Comparison of ENCODE assay signal across 9 cellular contexts in the genomic region with DNA sequence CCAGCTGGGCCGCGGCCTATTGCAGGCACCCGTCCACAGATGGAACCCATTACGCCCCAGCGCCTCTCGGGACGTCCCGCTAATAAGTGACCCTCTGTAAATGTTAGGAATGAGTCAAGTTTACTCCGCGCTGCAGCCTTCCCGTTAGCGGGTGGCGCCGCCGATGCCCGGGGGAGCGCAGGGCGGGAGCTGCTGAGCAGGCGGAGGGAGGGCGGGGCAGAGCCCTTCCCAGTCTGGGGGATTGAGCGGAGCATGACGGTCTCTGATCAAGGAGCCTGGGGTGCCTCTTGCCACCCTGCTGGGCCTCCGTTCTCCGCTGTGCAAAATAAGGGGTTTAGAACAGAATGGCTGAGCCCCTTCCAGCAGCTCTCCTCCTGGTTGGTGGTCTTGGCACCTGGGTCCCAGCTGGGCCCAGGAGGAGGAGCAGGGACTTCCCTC. TPM values are rescaled to one million over a fixed set of nuclear protein-coding genes. Genes with fewer than 3 reads are reported as not detected.
DNase-seq lines count a peak whose midpoint lies in the region; ATAC-seq lines count a peak whose summit lies in the region.
"Had no signal": no experiment of that assay in that cellular context is flagged by ENCODE, and none has a peak within 500 bp of the region (broad histone marks: within the 10 kb centered on the region; RNA-seq: fewer than 3 reads in every experiment).

No MANE protein-coding gene starts in this region.

- H3K27ac Mint-ChIP-seq in CD4-positive, alpha-beta memory T cell = no peak overlapping the region
- H3K27ac Mint-ChIP-seq in activated CD4-positive, alpha-beta memory T cell treated with anti-CD3 and anti-CD28 coated beads, Interleukin-2, amount 10 ng/mL, durations not matched to agents 7 days and 5 days = no peak overlapping the region

- intact Hi-C loops in left cardiac atrium (cut with DNase I) = loop anchor here in 1 of 2 donors (10.0 kb wide), 1 partner anchor 78 kb away; the partner anchor contains the start of gene SNED1
- intact Hi-C loops in CD4-positive, alpha-beta memory T cell (cut with micrococcal nuclease) = no loop called here

- no peaks in the 10 kb centered on the region for H3K27me3 ChIP-seq in GM23248 (replicated peaks; ENCODE audit: insufficient read depth)
- H3K27me3 ChIP-seq in CD4-positive, alpha-beta memory T cell (ENCODE audit: insufficient read depth, low read length) = no peaks in the 10 kb centered on the region

- H3K9me3 Mint-ChIP-seq in CD4-positive, alpha-beta memory T cell = no peaks in the 10 kb centered on the region
- no peaks in the 10 kb centered on the region for H3K9me3 Mint-ChIP-seq in activated CD4-positive, alpha-beta memory T cell treated with anti-CD3 and anti-CD28 coated beads, Interleukin-2, amount 10 ng/mL, durations not matched to agents 7 days and 5 days

- H3K27ac ChIP-seq in GM23248 (peak overlapping the region; percentile 52), SK-N-MC (peak overlapping the region; percentile 91), skin epidermis (peak overlapping the region in 17 of 21 experiments; percentile 26 to 85 (median 60))
- H3K27ac ChIP-seq in CD4-positive, alpha-beta memory T cell (ENCODE audit: low read depth, low read length) = no peak overlapping the region

- H3K4me1 Mint-ChIP-seq in CD4-positive, alpha-beta memory T cell = no peaks in the 10 kb centered on the region
- H3K4me1 Mint-ChIP-seq in activated CD4-positive, alpha-beta memory T cell treated with anti-CD3 and anti-CD28 coated beads, Interleukin-2, amount 10 ng/mL, durations not matched to agents 7 days and 5 days = no peaks in the 10 kb centered on the region

- H3F3A ChIP-seq in GM23248 (ENCODE audit: insufficient read depth) = peaks cover 21% of the 10 kb centered on the region

- no peaks in the 10 kb centered on the region for H3K79me2 ChIP-seq in GM23248 (ENCODE audit: insufficient read depth)

- H3K36me3 Mint-ChIP-seq in CD4-positive, alpha-beta memory T cell = no peaks in the 10 kb centered on the region
- H3K36me3 Mint-ChIP-seq in activated CD4-positive, alpha-beta memory T cell treated with anti-CD3 and anti-CD28 coated beads, Interleukin-2, amount 10 ng/mL, durations not matched to agents 7 days and 5 days (ENCODE audit: low read depth) = no peaks in the 10 kb centered on the region

- H4K20me1 ChIP-seq in GM23248 (ENCODE audit: insufficient read depth) = no peaks in the 10 kb centered on the region

- H3K4me3 ChIP-seq in GM23248 = no peak overlapping the region
- H3K4me3 ChIP-seq in SK-N-MC = peak overlapping the region; percentile 75
- no peak overlapping the region for H3K4me3 ChIP-seq in skin epidermis
- H3K4me3 ChIP-seq in CD4-positive, alpha-beta memory T cell (ENCODE audit: low read length in 2 of 2) = no peak overlapping the region

- H3K9me3 ChIP-seq in GM23248 (ENCODE audit: low read depth) (no peaks in the 10 kb centered on the region), SK-N-MC (ENCODE audit: low read depth, low read length) (no peaks in the 10 kb centered on the region)
- H3K9me3 ChIP-seq in CD4-positive, alpha-beta memory T cell (ENCODE audit: control insufficient read depth in 1 of 2, low read length in 2 of 2) = no peaks in the 10 kb centered on the region

- H3K9me2 ChIP-seq in GM23248 (ENCODE audit: insufficient read depth) = no peaks in the 10 kb centered on the region

- H3K9ac ChIP-seq in GM23248 = peak overlapping the region; percentile 48; the same call in 1 of the 2 replicates
- peak overlapping the region; percentile 37 for H3K9ac ChIP-seq in SK-N-MC (ENCODE audit: insufficient read length)

- H3K4me1 ChIP-seq in GM23248 (ENCODE audit: insufficient read depth) = peaks cover 43% of the 10 kb centered on the region
- no peaks in the 10 kb centered on the region for H3K4me1 ChIP-seq in CD4-positive, alpha-beta memory T cell (ENCODE audit: insufficient read depth, low read length)

- POLR2A ChIA-PET in CD4-positive, alpha-beta memory T cell (lab: Charles Lee; ENCODE audit: partially characterized antibody) = no interaction called here
- POLR2A ChIA-PET in activated CD4-positive, alpha-beta memory T cell treated with anti-CD3 and anti-CD28 coated beads, Interleukin-2, amount 10 ng/mL, durations not matched to agents 7 days and 5 days (lab: Charles Lee) = no interaction called here

- ATAC-seq in left cardiac atrium (peak; percentile 63 to 70), HG02623 (IDR thresholded peaks at IDR 0.05; ENCODE audit: unreplicated experiment) (no peak), HG02870 (IDR thresholded peaks at IDR 0.05; ENCODE audit: unreplicated experiment) (no peak)

- H3K36me3 ChIP-seq in GM23248 (ENCODE audit: low read depth) = no peaks in the 10 kb centered on the region
- no peaks in the 10 kb centered on the region for H3K36me3 ChIP-seq in SK-N-MC (ENCODE audit: insufficient read depth, low read length)
- H3K36me3 ChIP-seq in CD4-positive, alpha-beta memory T cell (ENCODE audit: insufficient read depth, low read length) = no peaks in the 10 kb centered on the region

- peaks cover 11 to 17% of the 10 kb centered on the region in 2 donors for H3K27me3 Mint-ChIP-seq in CD4-positive, alpha-beta memory T cell
- H3K27me3 Mint-ChIP-seq in activated CD4-positive, alpha-beta memory T cell treated with anti-CD3 and anti-CD28 coated beads, Interleukin-2, amount 10 ng/mL, durations not matched to agents 7 days and 5 days = peaks cover 5% of the 10 kb centered on the region

- no peak overlapping the region for H3K4me3 Mint-ChIP-seq in CD4-positive, alpha-beta memory T cell
- H3K4me3 Mint-ChIP-seq in activated CD4-positive, alpha-beta memory T cell treated with anti-CD3 and anti-CD28 coated beads, Interleukin-2, amount 10 ng/mL, durations not matched to agents 7 days and 5 days = no peak overlapping the region

- no peak overlapping the region for H2AFZ ChIP-seq in GM23248

- 1 to 3% methylated on average over 11 to 24 of the region's 24 CpGs for WGBS in GM23248 (ENCODE audit: low coverage in 1 of 2, low lambda C conversion rate in 2 of 2, missing lambda C conversion rate in 2 of 2), 2 experiments

- peak; percentile 97 for DNase-seq in GM23248
- peak; percentile 30 for DNase-seq in SK-N-MC (ENCODE audit: low read depth, low spot score)
- peak; percentile 85 for DNase-seq in left cardiac atrium
- no peak for DNase-seq in CD4-positive, alpha-beta memory T cell
- DNase-seq in activated CD4-positive, alpha-beta memory T cell treated with anti-CD3 and anti-CD28 coated beads, Interleukin-2, amount 10 ng/mL, durations not matched to agents 7 days and 5 days = no peak

- peak overlapping the region; percentile 29 for H3K4me2 ChIP-seq in GM23248 (ENCODE audit: unreplicated experiment)

- in situ Hi-C loops in GM23248 (cut with MboI) = no loop called here

- CTCF ChIA-PET in CD4-positive, alpha-beta memory T cell (lab: Charles Lee; ENCODE audit: partially characterized antibody) = no interaction called here
- CTCF ChIA-PET in activated CD4-positive, alpha-beta memory T cell treated with anti-CD3 and anti-CD28 coated beads, Interleukin-2, amount 10 ng/mL, durations not matched to agents 7 days and 5 days (lab: Charles Lee) = no interaction called here

RNA-seq across cellular contexts. Expression of gene CROCC2, which starts 10.5 kb away (rescaled TPM):
- under 0.01 and 2.4 TPM in 2 replicates for total RNA-seq in GM23248 (2014; rRNA removed; shearing (Covaris generic))
- not detected in 2 replicates for polyA plus RNA-seq in GM23248 (2016; fragmentation: Nextera tagmentation; extraction: Ambion mirVana)
- not detected for total RNA-seq in left cardiac atrium
- total RNA-seq in CD4-positive, alpha-beta memory T cell = not detected
- polyA plus RNA-seq in CD4-positive, alpha-beta memory T cell = not detected
- not detected for total RNA-seq in activated CD4-positive, alpha-beta memory T cell treated with anti-CD3 and anti-CD28 coated beads, Interleukin-2, amount 10 ng/mL, durations not matched to agents 7 days and 5 days
- total RNA-seq: chondrocyte had no signal

RNA-seq across cellular contexts. Expression of gene MAB21L4, which starts 20.6 kb away (rescaled TPM):
- not detected in 2 replicates for total RNA-seq in GM23248 (2014; rRNA removed; shearing (Covaris generic))
- not detected in 2 replicates for polyA plus RNA-seq in GM23248 (2016; fragmentation: Nextera tagmentation; extraction: Ambion mirVana)
- total RNA-seq in left cardiac atrium = not detected
- total RNA-seq in CD4-positive, alpha-beta memory T cell = not detected
- not detected for polyA plus RNA-seq in CD4-positive, alpha-beta memory T cell
- not detected for total RNA-seq in activated CD4-positive, alpha-beta memory T cell treated with anti-CD3 and anti-CD28 coated beads, Interleukin-2, amount 10 ng/mL, durations not matched to agents 7 days and 5 days
- total RNA-seq: chondrocyte had no signal

RNA-seq across cellular contexts. Expression of gene AGXT, which starts 48.0 kb away (rescaled TPM):
- total RNA-seq in GM23248 (2014; rRNA removed; shearing (Covaris generic)) = not detected in 2 replicates
- not detected in 2 replicates for polyA plus RNA-seq in GM23248 (2016; fragmentation: Nextera tagmentation; extraction: Ambion mirVana)
- under 1 TPM; 0.24 to 0.29 TPM for total RNA-seq in left cardiac atrium
- not detected for total RNA-seq in CD4-positive, alpha-beta memory T cell
- polyA plus RNA-seq in CD4-positive, alpha-beta memory T cell = not detected
- not detected for total RNA-seq in activated CD4-positive, alpha-beta memory T cell treated with anti-CD3 and anti-CD28 coated beads, Interleukin-2, amount 10 ng/mL, durations not matched to agents 7 days and 5 days
- total RNA-seq: chondrocyte had no signal

Comparison
In these comparisons a context has a peak if more than half of its experiments do, and no peak if none do; other contexts are left out.
1. DNase-seq: peak in GM23248 (single experiment), SK-N-MC (single experiment) and left cardiac atrium (single experiment); none in CD4-positive, alpha-beta memory T cell (0 of 5) and activated CD4-positive, alpha-beta memory T cell treated with anti-CD3 and anti-CD28 coated beads, Interleukin-2, amount 10 ng/mL, durations not matched to agents 7 days and 5 days (single experiment).
2. ATAC-seq: peak in left cardiac atrium (2 of 2); none in HG02623 (single experiment) and HG02870 (single experiment).